In the genomic region with DNA sequence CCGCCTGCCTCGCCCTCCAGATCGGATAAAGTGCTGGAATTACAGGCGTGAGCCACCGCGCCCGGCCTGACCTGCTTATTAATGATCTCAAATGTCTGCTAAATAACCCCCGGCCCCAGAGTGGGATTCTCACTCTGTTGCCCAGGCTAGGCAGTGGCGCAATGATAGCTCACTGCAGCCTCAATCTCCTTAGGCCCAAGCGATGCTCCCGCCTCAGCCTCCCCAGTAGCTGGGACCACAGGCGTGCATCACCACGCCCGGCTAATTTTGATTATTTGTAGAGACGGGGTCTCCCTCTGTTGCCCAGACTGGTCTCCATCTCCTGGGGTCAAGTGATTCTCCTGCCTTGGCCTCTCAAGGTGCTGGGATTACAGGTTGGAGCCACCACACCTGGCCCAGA, we compare ENCODE assay signal across 1 cellular context.
TF ChIP-seq lines count a peak whose summit lies in the region.

No MANE protein-coding gene starts in this region.

TF ChIP-seq in HCT116, 20 proteins besides CTCF, POLR2A, EP300 and RAD21 (continued from another document):
- TF ChIP-seq, protein P1, sequence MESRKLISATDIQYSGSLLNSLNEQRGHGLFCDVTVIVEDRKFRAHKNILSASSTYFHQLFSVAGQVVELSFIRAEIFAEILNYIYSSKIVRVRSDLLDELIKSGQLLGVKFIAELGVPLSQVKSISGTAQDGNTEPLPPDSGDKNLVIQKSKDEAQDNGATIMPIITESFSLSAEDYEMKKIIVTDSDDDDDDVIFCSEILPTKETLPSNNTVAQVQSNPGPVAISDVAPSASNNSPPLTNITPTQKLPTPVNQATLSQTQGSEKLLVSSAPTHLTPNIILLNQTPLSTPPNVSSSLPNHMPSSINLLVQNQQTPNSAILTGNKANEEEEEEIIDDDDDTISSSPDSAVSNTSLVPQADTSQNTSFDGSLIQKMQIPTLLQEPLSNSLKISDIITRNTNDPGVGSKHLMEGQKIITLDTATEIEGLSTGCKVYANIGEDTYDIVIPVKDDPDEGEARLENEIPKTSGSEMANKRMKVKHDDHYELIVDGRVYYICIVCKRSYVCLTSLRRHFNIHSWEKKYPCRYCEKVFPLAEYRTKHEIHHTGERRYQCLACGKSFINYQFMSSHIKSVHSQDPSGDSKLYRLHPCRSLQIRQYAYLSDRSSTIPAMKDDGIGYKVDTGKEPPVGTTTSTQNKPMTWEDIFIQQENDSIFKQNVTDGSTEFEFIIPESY (IDR thresholded peaks at IDR 0.05; ENCODE audit: extremely low read depth, insufficient replicate concordance, low read length) = no peak
- TF ChIP-seq, protein P2, sequence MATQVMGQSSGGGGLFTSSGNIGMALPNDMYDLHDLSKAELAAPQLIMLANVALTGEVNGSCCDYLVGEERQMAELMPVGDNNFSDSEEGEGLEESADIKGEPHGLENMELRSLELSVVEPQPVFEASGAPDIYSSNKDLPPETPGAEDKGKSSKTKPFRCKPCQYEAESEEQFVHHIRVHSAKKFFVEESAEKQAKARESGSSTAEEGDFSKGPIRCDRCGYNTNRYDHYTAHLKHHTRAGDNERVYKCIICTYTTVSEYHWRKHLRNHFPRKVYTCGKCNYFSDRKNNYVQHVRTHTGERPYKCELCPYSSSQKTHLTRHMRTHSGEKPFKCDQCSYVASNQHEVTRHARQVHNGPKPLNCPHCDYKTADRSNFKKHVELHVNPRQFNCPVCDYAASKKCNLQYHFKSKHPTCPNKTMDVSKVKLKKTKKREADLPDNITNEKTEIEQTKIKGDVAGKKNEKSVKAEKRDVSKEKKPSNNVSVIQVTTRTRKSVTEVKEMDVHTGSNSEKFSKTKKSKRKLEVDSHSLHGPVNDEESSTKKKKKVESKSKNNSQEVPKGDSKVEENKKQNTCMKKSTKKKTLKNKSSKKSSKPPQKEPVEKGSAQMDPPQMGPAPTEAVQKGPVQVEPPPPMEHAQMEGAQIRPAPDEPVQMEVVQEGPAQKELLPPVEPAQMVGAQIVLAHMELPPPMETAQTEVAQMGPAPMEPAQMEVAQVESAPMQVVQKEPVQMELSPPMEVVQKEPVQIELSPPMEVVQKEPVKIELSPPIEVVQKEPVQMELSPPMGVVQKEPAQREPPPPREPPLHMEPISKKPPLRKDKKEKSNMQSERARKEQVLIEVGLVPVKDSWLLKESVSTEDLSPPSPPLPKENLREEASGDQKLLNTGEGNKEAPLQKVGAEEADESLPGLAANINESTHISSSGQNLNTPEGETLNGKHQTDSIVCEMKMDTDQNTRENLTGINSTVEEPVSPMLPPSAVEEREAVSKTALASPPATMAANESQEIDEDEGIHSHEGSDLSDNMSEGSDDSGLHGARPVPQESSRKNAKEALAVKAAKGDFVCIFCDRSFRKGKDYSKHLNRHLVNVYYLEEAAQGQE (IDR thresholded peaks at IDR 0.05; ENCODE audit: low read depth) = no peak
